Comparison of ENCODE assay signal across 8 cellular contexts in the genomic region with DNA sequence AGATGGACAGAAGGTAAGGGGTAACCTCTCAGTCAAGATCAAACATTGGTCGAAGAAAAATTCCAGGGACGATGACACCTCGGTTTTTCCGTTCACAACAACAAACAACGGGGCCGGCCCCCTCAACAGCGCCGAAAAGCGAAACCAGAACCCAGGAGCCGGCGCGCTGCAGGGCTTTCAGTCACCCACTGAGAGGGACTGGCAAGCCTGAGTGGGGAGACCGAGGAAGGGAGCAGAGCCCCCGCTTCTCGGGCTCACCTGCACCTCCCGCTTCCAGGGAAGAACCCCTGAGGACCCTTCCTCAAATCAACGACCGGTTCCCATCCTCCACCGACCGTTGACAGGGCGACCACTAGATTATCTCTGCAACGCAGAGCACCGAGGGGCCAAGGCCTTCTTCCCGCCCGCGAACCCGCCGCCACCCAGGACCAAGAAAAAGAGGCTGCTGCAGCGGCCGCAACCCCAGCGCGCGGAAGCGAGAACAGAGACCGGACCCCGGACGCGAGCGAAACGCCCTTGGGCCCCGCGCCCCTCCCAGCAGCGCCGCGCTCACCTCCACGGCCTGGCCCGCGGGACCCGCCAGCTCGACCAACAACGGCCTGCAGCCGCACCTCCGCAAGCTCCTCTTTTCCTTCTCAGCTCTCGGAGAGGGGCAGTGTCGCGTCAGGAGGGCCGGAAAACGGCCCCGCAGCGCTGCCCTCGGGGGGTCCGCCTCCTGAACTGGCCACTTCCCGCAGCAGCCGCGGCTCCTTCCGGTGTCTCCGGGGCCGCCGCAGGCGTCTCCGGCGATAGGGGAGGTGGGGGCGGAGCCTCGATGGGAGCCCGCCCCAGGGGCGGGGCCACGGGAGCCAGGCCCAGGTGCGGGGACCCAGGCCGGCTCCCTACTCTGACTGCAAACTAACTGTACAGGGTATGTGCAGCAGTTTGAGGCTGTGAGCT. TPM values are rescaled to one million over a fixed set of nuclear protein-coding genes. Genes with fewer than 3 reads are reported as not detected.
DNase-seq lines count a peak whose midpoint lies in the region; ATAC-seq and TF ChIP-seq lines count a peak whose summit lies in the region.

A gene (minus strand): TSS at position 763 of the 939 bp plus-strand sequence. CDS start 18,155 bp downstream, outside the sequence.

- DNase-seq in DMS79 treated with DMSO at 0.1 percent for 48 hours (lab: John Stamatoyannopoulos, UW) (peak; percentile 64), KBM-7 (peak; percentile 90), RPMI7951 (ENCODE audit: low read depth) (peak; percentile 82), fibroblast of mammary gland (ENCODE audit: low read depth) (peak; percentile 63), natural killer cell (peak; percentile 95)
- peak; percentile 84 to 87 for DNase-seq in activated T-helper 1 cell treated with anti-CD3 and anti-CD28 coated beads, Interleukin-2, amount 50 U/mL, for 16 hours (ENCODE audit: low read depth in 1 of 2, low spot score in 1 of 2)
- peak; percentile 94 for DNase-seq in stimulated activated naive CD8-positive, alpha-beta T cell treated with anti-CD3 and anti-CD28 coated beads, Interleukin-15, Interleukin-2, amounts not matched to agents 100 U/mL and 50 U/mL, for 24 hours

- peak within 1 kb of the TSS; percentile 92 for H3K4me3 ChIP-seq in fibroblast of mammary gland (ENCODE audit: control insufficient read depth, low read depth, low read length)

- H3K27ac Mint-ChIP-seq in natural killer cell = peak within 1 kb of the TSS; percentile 97

- TF ChIP-seq CTCF in fibroblast of mammary gland (conservative IDR thresholded peaks at IDR 0.05; ENCODE audit: control insufficient read depth, insufficient read depth, low read depth, low read length) (no peak), natural killer cell (IDR thresholded peaks at IDR 0.05) (no peak)

- intact Hi-C loops in natural killer cell (cut with micrococcal nuclease) = loop anchor here (1.0 to 2.0 kb wide), 3 partner anchors 20 to 219 kb away; a partner anchor contains a TSS

- H3K9me3 Mint-ChIP-seq in natural killer cell = no peaks in the 10 kb centered on the region

- peaks cover 35 to 36% of the 10 kb centered on the region in 2 donors for H3K4me1 Mint-ChIP-seq in natural killer cell

- peak within 1 kb of the TSS; percentile 94 for H3K4me3 Mint-ChIP-seq in natural killer cell

- H3K27me3 Mint-ChIP-seq in natural killer cell (ENCODE audit: low read depth in 2 of 2) = no peaks in the 10 kb centered on the region

- no peaks in the 10 kb centered on the region for H3K36me3 Mint-ChIP-seq in natural killer cell

- ATAC-seq in GM21717 (IDR thresholded peaks at IDR 0.05; ENCODE audit: unreplicated experiment) (peak; percentile 97), natural killer cell (peak; percentile 87 to 97 (median 92))
- peak; percentile 95 for ATAC-seq in stimulated activated naive CD8-positive, alpha-beta T cell treated with anti-CD3 and anti-CD28 coated beads, Interleukin-15, Interleukin-2, amounts not matched to agents 100 U/mL and 50 U/mL, for 24 hours

- in situ Hi-C loops in KBM-7 (cut with MboI; ENCODE audit: low pct_unique_long_range_greater_than_20kb, low sequenced_read_pairs) = no loop called here

RNA-seq across cellular contexts. Expression of the gene that starts here (rescaled TPM):
- total RNA-seq in RPMI7951 (2014; rRNA removed; shearing (Covaris generic)) = 73.5 and 84.5 TPM in 2 replicates
- 100 to 1,000 TPM in 2 of 3 donors, 10 to 100 TPM in 1; 88.1 to 112 (median 101) TPM for total RNA-seq in natural killer cell

Comparison
In these comparisons a context has a peak if more than half of its experiments do, and no peak if none do; other contexts are left out.
1. Peak in every context shown above with its lines: DNase-seq, ATAC-seq and H3K4me3 ChIP-seq.